ENCODE assay signal across 1 cellular context in the genomic region with DNA sequence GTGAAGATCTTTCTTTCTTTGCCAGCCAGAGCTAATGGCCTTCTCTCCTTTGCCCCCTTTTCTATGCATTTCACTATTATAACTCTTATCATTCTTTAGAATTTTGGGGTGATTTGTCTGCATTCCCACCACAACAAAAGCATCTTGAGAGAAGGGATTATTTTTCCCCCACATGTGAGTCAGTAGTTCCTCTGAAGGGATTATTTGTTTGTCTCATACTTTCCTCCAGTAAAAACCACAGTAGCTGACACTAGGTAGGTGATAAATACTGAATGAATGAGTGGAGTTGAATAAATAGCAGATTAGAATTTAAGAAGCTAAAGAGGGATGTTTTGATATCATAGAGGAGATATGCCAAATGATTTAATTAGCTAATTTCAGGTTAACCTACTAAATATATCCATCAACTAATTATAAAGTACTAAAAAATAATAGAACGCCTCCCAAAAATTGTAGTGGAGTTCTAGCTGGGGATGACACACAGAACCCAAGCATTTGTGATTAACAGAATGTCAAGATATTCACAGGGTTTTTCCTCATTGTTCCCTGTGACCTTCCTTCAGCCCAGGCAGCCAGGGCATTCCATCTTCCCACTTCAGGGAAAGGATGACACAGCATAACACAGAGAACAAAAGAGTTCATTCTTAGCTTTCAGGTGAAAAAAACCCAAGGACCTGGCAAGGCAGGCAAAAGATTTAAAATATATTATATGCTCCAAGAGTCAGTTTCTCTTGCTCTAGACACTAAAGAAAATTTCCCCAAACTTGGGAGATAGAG.
TF ChIP-seq lines count a peak whose summit lies in the region.

No MANE protein-coding gene starts in this region.

TF ChIP-seq in A549, 52 proteins besides CTCF, POLR2A, EP300 and RAD21:
- no peak for TF ChIP-seq HEYL (CRISPR knock-in tag; IDR thresholded peaks at IDR 0.05)
- TF ChIP-seq ZNF302 (CRISPR knock-in tag; IDR thresholded peaks at IDR 0.05), result no peak
- TF ChIP-seq GATA3 (IDR thresholded peaks at IDR 0.05; ENCODE audit: borderline replicate concordance), result peak; percentile 18; the same call in 1 of the 2 replicates
- no peak for TF ChIP-seq RARB (CRISPR knock-in tag; IDR thresholded peaks at IDR 0.05)
- TF ChIP-seq MAFK (IDR thresholded peaks at IDR 0.05; ENCODE audit: partially characterized antibody), result peak; percentile 90
- no peak for TF ChIP-seq PHF8 (IDR thresholded peaks at IDR 0.05; ENCODE audit: borderline replicate concordance, low read depth)
- TF ChIP-seq NFE2L2 (conservative IDR thresholded peaks at IDR 0.05; ENCODE audit: low read length), result peak; percentile 40; the same call in 1 of the 2 replicates
- no peak for TF ChIP-seq FOSL2 (IDR thresholded peaks at IDR 0.05)
- TF ChIP-seq FOSL2 (CRISPR knock-in tag; IDR thresholded peaks at IDR 0.05), result peak; percentile 48; the same call in 1 of the 2 replicates
- TF ChIP-seq ESRRA (IDR thresholded peaks at IDR 0.05; ENCODE audit: borderline replicate concordance, low read length), result no peak
- no peak for TF ChIP-seq CBX2 (IDR thresholded peaks at IDR 0.05; ENCODE audit: borderline replicate concordance, low read depth)
- TF ChIP-seq RNF2 (IDR thresholded peaks at IDR 0.05; ENCODE audit: borderline replicate concordance, low read depth), result no peak
- TF ChIP-seq, protein P1, sequence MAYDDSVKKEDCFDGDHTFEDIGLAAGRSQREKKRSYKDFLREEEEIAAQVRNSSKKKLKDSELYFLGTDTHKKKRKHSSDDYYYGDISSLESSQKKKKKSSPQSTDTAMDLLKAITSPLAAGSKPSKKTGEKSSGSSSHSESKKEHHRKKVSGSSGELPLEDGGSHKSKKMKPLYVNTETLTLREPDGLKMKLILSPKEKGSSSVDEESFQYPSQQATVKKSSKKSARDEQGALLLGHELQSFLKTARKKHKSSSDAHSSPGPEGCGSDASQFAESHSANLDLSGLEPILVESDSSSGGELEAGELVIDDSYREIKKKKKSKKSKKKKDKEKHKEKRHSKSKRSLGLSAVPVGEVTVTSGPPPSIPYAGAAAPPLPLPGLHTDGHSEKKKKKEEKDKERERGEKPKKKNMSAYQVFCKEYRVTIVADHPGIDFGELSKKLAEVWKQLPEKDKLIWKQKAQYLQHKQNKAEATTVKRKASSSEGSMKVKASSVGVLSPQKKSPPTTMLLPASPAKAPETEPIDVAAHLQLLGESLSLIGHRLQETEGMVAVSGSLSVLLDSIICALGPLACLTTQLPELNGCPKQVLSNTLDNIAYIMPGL (CRISPR knock-in tag; IDR thresholded peaks at IDR 0.05; ENCODE audit: borderline replicate concordance), result no peak
- no peak for TF ChIP-seq CHD2 (IDR thresholded peaks at IDR 0.05; ENCODE audit: low read length, partially characterized antibody)
- TF ChIP-seq, protein P2, sequence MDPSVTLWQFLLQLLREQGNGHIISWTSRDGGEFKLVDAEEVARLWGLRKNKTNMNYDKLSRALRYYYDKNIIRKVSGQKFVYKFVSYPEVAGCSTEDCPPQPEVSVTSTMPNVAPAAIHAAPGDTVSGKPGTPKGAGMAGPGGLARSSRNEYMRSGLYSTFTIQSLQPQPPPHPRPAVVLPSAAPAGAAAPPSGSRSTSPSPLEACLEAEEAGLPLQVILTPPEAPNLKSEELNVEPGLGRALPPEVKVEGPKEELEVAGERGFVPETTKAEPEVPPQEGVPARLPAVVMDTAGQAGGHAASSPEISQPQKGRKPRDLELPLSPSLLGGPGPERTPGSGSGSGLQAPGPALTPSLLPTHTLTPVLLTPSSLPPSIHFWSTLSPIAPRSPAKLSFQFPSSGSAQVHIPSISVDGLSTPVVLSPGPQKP (IDR thresholded peaks at IDR 0.05; ENCODE audit: low read depth, low read length), result no peak
